18 cellular contexts compared by ENCODE assay signal in genomic region chr1:84427520-84428188, GRCh38. TPM values are rescaled to one million over a fixed set of nuclear protein-coding genes. Genes with fewer than 3 reads are reported as not detected.
DNase-seq lines count a peak whose midpoint lies in the region; ATAC-seq and TF ChIP-seq lines count a peak whose summit lies in the region.
"Had no signal": no experiment of that assay in that cellular context is flagged by ENCODE, and none has a peak within 500 bp of the region (broad histone marks: within the 10 kb centered on the region; RNA-seq: fewer than 3 reads in every experiment).

No MANE protein-coding gene starts in this region.

- no peaks in the 10 kb centered on the region for H3K4me1 Mint-ChIP-seq in stimulated activated naive CD8-positive, alpha-beta T cell treated with anti-CD3 and anti-CD28 coated beads, Interleukin-15, amount 100 ng/mL, for 72 hours
- H3K4me1 Mint-ChIP-seq: CD4-positive, alpha-beta memory T cell had no signal

- H3K27ac Mint-ChIP-seq in stimulated activated naive CD8-positive, alpha-beta T cell treated with anti-CD3 and anti-CD28 coated beads, Interleukin-15, amount 100 ng/mL, for 72 hours: peak overlapping the region in 1 of 2 donors; percentile 20
- H3K27ac Mint-ChIP-seq: CD4-positive, alpha-beta memory T cell; effector memory CD8-positive, alpha-beta T cell; stimulated activated naive CD8-positive, alpha-beta T cell treated with anti-CD3 and anti-CD28 coated beads, Interleukin-15, Interleukin-2, amounts not matched to agents 100 ng/mL and 50 ng/mL, for 24 hours had no signal

- no peaks in the 10 kb centered on the region for H3K27me3 Mint-ChIP-seq in stimulated activated naive CD8-positive, alpha-beta T cell treated with anti-CD3 and anti-CD28 coated beads, Interleukin-15, amount 100 ng/mL, for 72 hours
- H3K27me3 Mint-ChIP-seq: CD4-positive, alpha-beta memory T cell; stimulated activated naive CD8-positive, alpha-beta T cell treated with anti-CD3 and anti-CD28 coated beads, Interleukin-15, Interleukin-2, amounts not matched to agents 100 ng/mL and 50 ng/mL, for 24 hours had no signal

- TF ChIP-seq POLR2A in transverse colon (IDR thresholded peaks at IDR 0.05): no peak

- peaks cover 0 to 12% of the 10 kb centered on the region in 2 donors for H3K9me3 ChIP-seq in transverse colon

- peaks cover 9 to 11% of the 10 kb centered on the region in 2 donors for H3K9me3 Mint-ChIP-seq in stimulated activated naive CD8-positive, alpha-beta T cell treated with anti-CD3 and anti-CD28 coated beads, Interleukin-15, amount 100 ng/mL, for 72 hours
- H3K9me3 Mint-ChIP-seq: effector memory CD8-positive, alpha-beta T cell had no signal

- no peak for TF ChIP-seq CTCF in transverse colon (IDR thresholded peaks at IDR 0.05)

- no peaks in the 10 kb centered on the region for H3K27me3 ChIP-seq in transverse colon

- no peak overlapping the region for H3K4me3 Mint-ChIP-seq in stimulated activated naive CD8-positive, alpha-beta T cell treated with anti-CD3 and anti-CD28 coated beads, Interleukin-15, amount 100 ng/mL, for 72 hours
- H3K4me3 Mint-ChIP-seq: CD4-positive, alpha-beta memory T cell; effector memory CD8-positive, alpha-beta T cell; stimulated activated naive CD8-positive, alpha-beta T cell treated with anti-CD3 and anti-CD28 coated beads, Interleukin-15, Interleukin-2, amounts not matched to agents 100 ng/mL and 50 ng/mL, for 24 hours had no signal

- no peak overlapping the region for H3K4me3 ChIP-seq in transverse colon

- no peak for DNase-seq in stimulated activated naive CD8-positive, alpha-beta T cell treated with anti-CD3 and anti-CD28 coated beads, Interleukin-15, Interleukin-2, amounts not matched to agents 100 U/mL and 50 U/mL, for 24 hours
- DNase-seq in stimulated activated naive CD8-positive, alpha-beta T cell treated with anti-CD3 and anti-CD28 coated beads, Interleukin-15, amount 100 ng/mL, for 72 hours: no peak
- DNase-seq in RKO (ENCODE audit: low spot score): peak; percentile 28
- no peak for DNase-seq in transverse colon
- DNase-seq in left ventricle myocardium superior: no peak
- no peak for DNase-seq in NCI-H82 (lab: John Stamatoyannopoulos, UW)
- DNase-seq: activated effector memory CD4-positive, alpha-beta T cell treated with anti-CD3 and anti-CD28 coated beads, Interleukin-2, amount 50 U/mL, for 16 hours; amniotic stem cell; CD4-positive, alpha-beta memory T cell; effector memory CD8-positive, alpha-beta T cell; KBM-7; SIG-M5; stimulated activated CD4-positive, alpha-beta T cell treated with anti-CD3 and anti-CD28 coated beads, Interleukin-15, amount 100 ng/mL, for 24 hours; T-helper 2 cell had no signal

- H3K27ac ChIP-seq in transverse colon: no peak overlapping the region

- intact Hi-C loops in transverse colon (cut with DNase I; ENCODE audit: low total_unique reads): no loop called here
- intact Hi-C loops in left ventricle myocardium superior (cut with micrococcal nuclease): no loop called here

- no peaks in the 10 kb centered on the region for H3K4me1 ChIP-seq in transverse colon

- H3K36me3 ChIP-seq in transverse colon: no peaks in the 10 kb centered on the region

- 17 to 84% methylated on average over 1 to 4 of the region's 4 CpGs for WGBS in transverse colon (ENCODE audit: low coverage in 1 of 2), 2 donors

- peak; percentile 55 for ATAC-seq in stimulated activated naive CD8-positive, alpha-beta T cell treated with anti-CD3 and anti-CD28 coated beads, Interleukin-15, Interleukin-2, amounts not matched to agents 100 U/mL and 50 U/mL, for 24 hours
- ATAC-seq in stimulated activated naive CD8-positive, alpha-beta T cell treated with anti-CD3 and anti-CD28 coated beads, Interleukin-15, amount 100 ng/mL, for 72 hours: no peak
- ATAC-seq in esophagus mucosa (peak; percentile 81), left ventricle myocardium superior (no peak), HG02973 (IDR thresholded peaks at IDR 0.05; ENCODE audit: unreplicated experiment) (no peak)
- ATAC-seq: effector memory CD8-positive, alpha-beta T cell had no signal

- TF ChIP-seq EP300 in transverse colon (IDR thresholded peaks at IDR 0.05; ENCODE audit: low read depth): no peak

- in situ Hi-C loops in transverse colon (cut with MboI; ENCODE audit: low pct_ligation_motif_present in 1 of 4, low pct_unique_long_range_greater_than_20kb in 1 of 4, low sequenced_read_pairs in 3 of 4): loop anchor here in 3 of 4 donors (10.0 to 25.0 kb wide), 5 partner anchors 185 to 515 kb away; no protein-coding TSS in a partner anchor

RNA-seq across cellular contexts. Expression of gene DNASE2B, which starts 29.4 kb away (rescaled TPM):
- total RNA-seq in esophagus mucosa (not detected), transverse colon (1 to 10 TPM in 1 of 4 donors, under 1 TPM in 1, not detected in 2; 0.64 to 1.9 TPM), left ventricle myocardium superior (not detected)
- total RNA-seq: CD4-positive, alpha-beta memory T cell; cerebellum had no signal

RNA-seq across cellular contexts. Expression of gene RPF1, which starts 51.4 kb away (rescaled TPM):
- total RNA-seq in esophagus mucosa: 24.4 TPM
- 10 to 100 TPM; 14.7 to 38.4 (median 25.9) TPM for total RNA-seq in transverse colon
- 35.9 TPM for total RNA-seq in left ventricle myocardium superior

Comparison
In these comparisons a context has a peak if more than half of its experiments do, and no peak if none do; other contexts are left out.
1. ATAC-seq: peak in stimulated activated naive CD8-positive, alpha-beta T cell treated with anti-CD3 and anti-CD28 coated beads, Interleukin-15, Interleukin-2, amounts not matched to agents 100 U/mL and 50 U/mL, for 24 hours (single experiment) and esophagus mucosa (single experiment); none in stimulated activated naive CD8-positive, alpha-beta T cell treated with anti-CD3 and anti-CD28 coated beads, Interleukin-15, amount 100 ng/mL, for 72 hours (single experiment), left ventricle myocardium superior (single experiment) and HG02973 (single experiment).